ENCODE assay signal across 10 cellular contexts in the genomic region with DNA sequence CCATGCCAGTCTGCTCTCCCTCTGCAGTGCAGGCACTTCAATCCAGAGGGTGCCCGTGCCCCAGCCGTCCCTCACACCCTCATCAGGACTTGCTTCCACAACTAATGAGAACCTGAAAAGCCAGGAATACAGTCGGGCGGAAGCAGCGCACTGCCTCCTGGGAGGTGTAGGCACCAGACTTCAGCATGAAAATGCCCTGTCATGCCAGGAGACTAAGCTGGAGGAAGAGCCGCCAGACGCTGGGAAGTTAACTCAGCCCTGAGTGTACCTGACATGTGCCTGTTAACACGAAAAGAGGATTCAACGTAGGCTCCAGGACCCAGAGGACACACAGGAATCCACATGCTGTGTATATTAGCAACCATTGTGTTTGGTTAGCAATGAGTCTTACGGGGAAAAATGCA. TPM values are rescaled to one million over a fixed set of nuclear protein-coding genes. Genes with fewer than 3 reads are reported as not detected.
DNase-seq lines count a peak whose midpoint lies in the region; ATAC-seq, FAIRE-seq and TF ChIP-seq lines count a peak whose summit lies in the region.
"Had no signal": no experiment of that assay in that cellular context is flagged by ENCODE, and none has a peak within 500 bp of the region (broad histone marks: within the 10 kb centered on the region; RNA-seq: fewer than 3 reads in every experiment).

No MANE protein-coding gene starts in this region.

- H3T11ph ChIP-seq in H9 (ENCODE audit: low read length), result no peak overlapping the region

- no peaks in the 10 kb centered on the region for H3K9me3 ChIP-seq in H9 (ENCODE audit: control insufficient read depth, low read depth, low read length)
- no peaks in the 10 kb centered on the region for H3K9me3 ChIP-seq in small intestine (ENCODE audit: control insufficient read depth, low read depth)

- no peaks in the 10 kb centered on the region for H3K9me3 Mint-ChIP-seq in H9
- H3K9me3 Mint-ChIP-seq: activated naive CD4-positive, alpha-beta T cell treated with anti-CD3 and anti-CD28 coated beads, Interleukin-2, amount 50 U/mL, for 24 hours; nephron had no signal

- peaks cover 13% of the 10 kb centered on the region in 2 experiments for H3K4me1 Mint-ChIP-seq in H9

- H4K8ac ChIP-seq in H9 (replicated peaks; ENCODE audit: insufficient read length, low read depth, low read length), result no peak overlapping the region

- H2BK15ac ChIP-seq in H9 (ENCODE audit: low read depth, low read length), result no peak overlapping the region

- no peaks in the 10 kb centered on the region; a peak in 1 of 7 replicates for H3K36me3 Mint-ChIP-seq in H9 (ENCODE audit: insufficient read depth in 1 of 3, low read depth in 3 of 3)
- H3K36me3 Mint-ChIP-seq: activated naive CD4-positive, alpha-beta T cell treated with anti-CD3 and anti-CD28 coated beads, Interleukin-2, amount 50 U/mL, for 24 hours had no signal

- peak overlapping the region; percentile 72; the same call in 1 of the 2 replicates for H3K14ac ChIP-seq in H9 (ENCODE audit: insufficient read depth, low read length)

- H2AK5ac ChIP-seq in H9 (ENCODE audit: insufficient read length, low read length), result no peak overlapping the region

- no peak for FAIRE-seq in small intestine (lab: Jason Lieb, UNC)

- no peak overlapping the region for H4K91ac ChIP-seq in H9 (ENCODE audit: insufficient read length, low read depth, low read length)

- peak overlapping the region; percentile 27 for H3K4me2 ChIP-seq in H9 (ENCODE audit: insufficient read depth, insufficient read length, low read length)

- H3K9ac ChIP-seq in H9 (ENCODE audit: extremely low read depth, insufficient read length, low read length), result no peak overlapping the region

- no peak overlapping the region for H2BK5ac ChIP-seq in H9 (ENCODE audit: insufficient read length, low read length)

- WGBS in H9 (ENCODE audit: extremely low coverage, insufficient read length, low lambda C conversion rate), result no CpG with 5 or more reads among the region's 10 CpGs
- WGBS in small intestine, 3 donors, result 23 to 43% (median 43%) methylated on average over 10 of the region's 10 CpGs

- H3K23ac ChIP-seq in H9 (ENCODE audit: insufficient read length, low read depth, low read length), result no peak overlapping the region

- H3K4me3 ChIP-seq in small intestine (ENCODE audit: low read depth in 1 of 2, low read length in 2 of 2), result no peak overlapping the region

- H3K27ac ChIP-seq in H9 (ENCODE audit: insufficient read length, low read depth, low read length) (no peak overlapping the region), small intestine (ENCODE audit: low read depth in 1 of 2, low read length in 1 of 2) (no peak overlapping the region)

- peak overlapping the region; percentile 11 for H2AFZ ChIP-seq in H9 (ENCODE audit: low read length)

- H2BK120ac ChIP-seq in H9 (ENCODE audit: low read depth, low read length, poor library complexity, severe bottlenecking), result no peak overlapping the region

- no peak overlapping the region for H4K5ac ChIP-seq in H9 (ENCODE audit: insufficient read length, low read depth, low read length)

- no peaks in the 10 kb centered on the region for H3K79me1 ChIP-seq in H9 (ENCODE audit: insufficient read depth, low read depth, low read length, poor library complexity, severe bottlenecking)

- H3K27ac Mint-ChIP-seq in H9, result peak overlapping the region in 2 of 3 experiments; percentile 10 to 83; a peak in 2 of 7 replicates
- H3K27ac Mint-ChIP-seq: activated naive CD4-positive, alpha-beta T cell treated with anti-CD3 and anti-CD28 coated beads, Interleukin-2, amount 50 U/mL, for 24 hours; nephron had no signal

- H3K4me3 Mint-ChIP-seq in H9, result no peak overlapping the region
- H3K4me3 Mint-ChIP-seq: activated naive CD4-positive, alpha-beta T cell treated with anti-CD3 and anti-CD28 coated beads, Interleukin-2, amount 50 U/mL, for 24 hours; nephron had no signal

- H2BK20ac ChIP-seq in H9 (ENCODE audit: low read depth, low read length, poor library complexity, severe bottlenecking), result no peak overlapping the region

- H3K27me3 ChIP-seq in H9 (ENCODE audit: insufficient read depth, low read length) (no peaks in the 10 kb centered on the region), small intestine (ENCODE audit: control insufficient read depth in 2 of 2, insufficient read depth in 2 of 2, low read length in 2 of 2) (no peaks in the 10 kb centered on the region)

- peak; percentile 33; the same call in 2 of the 3 replicates for TF ChIP-seq CTCF in H9 (conservative IDR thresholded peaks at IDR 0.05)

- H3K56ac ChIP-seq in H9 (ENCODE audit: insufficient read length, low read depth, low read length), result no peak overlapping the region

- ATAC-seq in GM21576 (IDR thresholded peaks at IDR 0.05; ENCODE audit: unreplicated experiment) (no peak), GM21423 (IDR thresholded peaks at IDR 0.05; ENCODE audit: unreplicated experiment) (no peak)

- no peak overlapping the region for H3K4ac ChIP-seq in H9 (ENCODE audit: low read depth, low read length)

- peaks cover 13% of the 10 kb centered on the region for H3K27me3 Mint-ChIP-seq in H9 (ENCODE audit: low read depth)
- H3K27me3 Mint-ChIP-seq: activated naive CD4-positive, alpha-beta T cell treated with anti-CD3 and anti-CD28 coated beads, Interleukin-2, amount 50 U/mL, for 24 hours had no signal

- H3K79me2 ChIP-seq in H9 (ENCODE audit: insufficient read depth, low read length), result no peaks in the 10 kb centered on the region

- H3K18ac ChIP-seq in H9 (ENCODE audit: insufficient read length, low read depth, low read length), result peak overlapping the region; percentile 45

- no peaks in the 10 kb centered on the region for H3K36me3 ChIP-seq in small intestine (ENCODE audit: control insufficient read depth in 2 of 2, insufficient read depth in 2 of 2, low read length in 2 of 2)

- peaks cover 2% of the 10 kb centered on the region; the same call in 1 of the 2 replicates for H3K4me1 ChIP-seq in H9 (ENCODE audit: insufficient read depth, low read length)
- H3K4me1 ChIP-seq in small intestine (ENCODE audit: control insufficient read depth in 2 of 2, insufficient read depth in 1 of 2, low read depth in 1 of 2, low read length in 1 of 2), result no peaks in the 10 kb centered on the region

- no peak overlapping the region for H2BK12ac ChIP-seq in H9 (ENCODE audit: insufficient read length, low read depth, low read length)

- H3K23me2 ChIP-seq in H9 (ENCODE audit: insufficient read length, low read depth, low read length, poor library complexity, severe bottlenecking), result peaks cover 3% of the 10 kb centered on the region

- DNase-seq in H9 (peak; percentile 83), brain pericyte (ENCODE audit: low read depth, low spot score) (peak; percentile 43), islet precursor cell (peak; percentile 75), small intestine (peak; percentile 6), NCI-H1930 (lab: John Stamatoyannopoulos, UW) (no peak), DMS 273 (lab: John Stamatoyannopoulos, UW; ENCODE audit: unreplicated experiment) (no peak)

- no peaks in the 10 kb centered on the region for H4K20me1 ChIP-seq in H9 (ENCODE audit: control insufficient read depth, insufficient read depth, insufficient read length)

RNA-seq across cellular contexts. Expression of a gene that starts 40.0 kb away (rescaled TPM):
- 0.24 and 0.66 TPM in 2 replicates for total RNA-seq in H9 (2021)
- 1 to 10 TPM; 2.5 to 8.3 (median 4.9) TPM for polyA plus RNA-seq in small intestine

Comparison
In these comparisons a context has a peak if more than half of its experiments do, and no peak if none do; other contexts are left out.
1. DNase-seq: peak in H9 (single experiment), brain pericyte (single experiment), islet precursor cell (single experiment) and small intestine (single experiment); none in NCI-H1930 (0 of 2) and DMS 273 (single experiment).